Comparison of ENCODE assay signal across 8 cellular contexts in genomic region chr13:51221674-51222509, GRCh38. TPM values are rescaled to one million over a fixed set of nuclear protein-coding genes. Genes with fewer than 3 reads are reported as not detected.
DNase-seq lines count a peak whose midpoint lies in the region; ATAC-seq lines count a peak whose summit lies in the region.

FAM124A (plus strand) TSS chr13:51222398; CDS start chr13:51222502, 104 bp downstream.

- H3K4me3 ChIP-seq in MG63, result peak within 1 kb of the TSS; percentile 58
- peak within 1 kb of the TSS; percentile 62 for H3K4me3 ChIP-seq in endocrine pancreas (ENCODE audit: control insufficient read depth, insufficient read depth, low read length)
- H3K4me3 ChIP-seq in mesendoderm (ENCODE audit: low read length), result peak within 1 kb of the TSS; percentile 74

- peak within 1 kb of the TSS; percentile 59 for H3K27ac ChIP-seq in mesendoderm (ENCODE audit: low read depth, low read length)

- H3K23ac ChIP-seq in mesendoderm (ENCODE audit: low read length), result peak within 1 kb of the TSS; percentile 83

- peak; percentile 36 for DNase-seq in EH (ENCODE audit: low read depth)
- peak; percentile 57 for DNase-seq in MG63
- DNase-seq in activated CD4-positive, alpha-beta T cell treated with anti-CD3 and anti-CD28 coated beads, Interleukin-2, amount 50 U/mL, for 24 hours (ENCODE audit: low read depth in 1 of 2, low spot score in 1 of 2), result peak; percentile 12 to 21
- peak; percentile 61 for DNase-seq in mesendoderm
- DNase-seq in stimulated activated CD8-positive, alpha-beta memory T cell treated with anti-CD3 and anti-CD28 coated beads, Interleukin-4, amount 100 ng/mL, for 48 hours, result peak; percentile 61
- DNase-seq in amniotic stem cell (lab: John Stamatoyannopoulos, UW), result no peak

- H2BK5ac ChIP-seq in mesendoderm (ENCODE audit: low read length), result peak within 1 kb of the TSS; percentile 44

- H2BK15ac ChIP-seq in mesendoderm (replicated peaks; ENCODE audit: low read depth), result no peak within 1 kb of the TSS

- H3K4me1 ChIP-seq in endocrine pancreas (ENCODE audit: control insufficient read depth, insufficient read depth, low read length) (no peaks in the 10 kb centered on the region), mesendoderm (ENCODE audit: control insufficient read depth, low read depth, low read length) (peaks cover 6% of the 10 kb centered on the region)

- H4K8ac ChIP-seq in mesendoderm (ENCODE audit: low read depth, low read length), result peak within 1 kb of the TSS; percentile 67

- peak within 1 kb of the TSS; percentile 83 for H3K4ac ChIP-seq in mesendoderm (ENCODE audit: low read depth, low read length)

- H3K36me3 ChIP-seq in MG63 (no peaks in the 10 kb centered on the region), endocrine pancreas (ENCODE audit: control insufficient read depth, insufficient read depth, low read length) (no peaks in the 10 kb centered on the region), mesendoderm (ENCODE audit: control insufficient read depth, insufficient read depth, low read length) (no peaks in the 10 kb centered on the region)

- H3K9me3 ChIP-seq in MG63 (no peaks in the 10 kb centered on the region), endocrine pancreas (ENCODE audit: control insufficient read depth, low read length) (no peaks in the 10 kb centered on the region)

- ATAC-seq in GM21825 (IDR thresholded peaks at IDR 0.05; ENCODE audit: unreplicated experiment), result peak; percentile 85

- H2AK5ac ChIP-seq in mesendoderm (ENCODE audit: low read length), result no peak within 1 kb of the TSS

- H3K18ac ChIP-seq in mesendoderm (ENCODE audit: low read length), result peak within 1 kb of the TSS; percentile 64

- no peak within 1 kb of the TSS for H2BK120ac ChIP-seq in mesendoderm (ENCODE audit: low read depth, low read length)

- H3K56ac ChIP-seq in mesendoderm (ENCODE audit: low read length), result peak within 1 kb of the TSS; percentile 93

- peak within 1 kb of the TSS; percentile 80 for H3K9ac ChIP-seq in endocrine pancreas (ENCODE audit: control insufficient read depth, insufficient read depth, low read length)
- H3K9ac ChIP-seq in mesendoderm (ENCODE audit: low read length), result peak within 1 kb of the TSS; percentile 73

- peak within 1 kb of the TSS; percentile 78 for H3K4me2 ChIP-seq in mesendoderm (ENCODE audit: low read length)

- peaks cover 2% of the 10 kb centered on the region for H3K79me2 ChIP-seq in mesendoderm (ENCODE audit: control insufficient read depth, insufficient read depth, low read length)

- peaks cover 7% of the 10 kb centered on the region for H3K27me3 ChIP-seq in MG63
- no peaks in the 10 kb centered on the region for H3K27me3 ChIP-seq in endocrine pancreas (ENCODE audit: control insufficient read depth, insufficient read depth, low read length)
- H3K27me3 ChIP-seq in mesendoderm (ENCODE audit: insufficient read depth, low read length, poor library complexity), result no peaks in the 10 kb centered on the region

- no peaks in the 10 kb centered on the region for H3K79me1 ChIP-seq in mesendoderm (ENCODE audit: low read length)

- WGBS in mesendoderm (ENCODE audit: extremely low coverage, insufficient coverage, low lambda C conversion rate), result no CpG with 5 or more reads among the region's 86 CpGs

- H4K5ac ChIP-seq in mesendoderm (ENCODE audit: low read length), result no peak within 1 kb of the TSS

RNA-seq across cellular contexts. Expression of gene FAM124A, which starts in this region (rescaled TPM):
- total RNA-seq in MG63 (2014; rRNA removed; shearing (Covaris generic); ENCODE audit: low replicate concordance), result 0.20 and 0.39 TPM in 2 replicates
- 10.9 TPM for polyA plus RNA-seq in mesendoderm (2013, experiment 1 of 2)
- polyA plus RNA-seq in mesendoderm (2013, experiment 2 of 2), result 11.2 TPM

Comparison
In these comparisons a context has a peak if more than half of its experiments do, and no peak if none do; other contexts are left out.
1. Peak in DNase-seq and H3K4me3 ChIP-seq in MG63; RNA of the gene not detected or under 1 TPM.